Comparison of ENCODE assay signal across 8 cellular contexts in the genomic region with DNA sequence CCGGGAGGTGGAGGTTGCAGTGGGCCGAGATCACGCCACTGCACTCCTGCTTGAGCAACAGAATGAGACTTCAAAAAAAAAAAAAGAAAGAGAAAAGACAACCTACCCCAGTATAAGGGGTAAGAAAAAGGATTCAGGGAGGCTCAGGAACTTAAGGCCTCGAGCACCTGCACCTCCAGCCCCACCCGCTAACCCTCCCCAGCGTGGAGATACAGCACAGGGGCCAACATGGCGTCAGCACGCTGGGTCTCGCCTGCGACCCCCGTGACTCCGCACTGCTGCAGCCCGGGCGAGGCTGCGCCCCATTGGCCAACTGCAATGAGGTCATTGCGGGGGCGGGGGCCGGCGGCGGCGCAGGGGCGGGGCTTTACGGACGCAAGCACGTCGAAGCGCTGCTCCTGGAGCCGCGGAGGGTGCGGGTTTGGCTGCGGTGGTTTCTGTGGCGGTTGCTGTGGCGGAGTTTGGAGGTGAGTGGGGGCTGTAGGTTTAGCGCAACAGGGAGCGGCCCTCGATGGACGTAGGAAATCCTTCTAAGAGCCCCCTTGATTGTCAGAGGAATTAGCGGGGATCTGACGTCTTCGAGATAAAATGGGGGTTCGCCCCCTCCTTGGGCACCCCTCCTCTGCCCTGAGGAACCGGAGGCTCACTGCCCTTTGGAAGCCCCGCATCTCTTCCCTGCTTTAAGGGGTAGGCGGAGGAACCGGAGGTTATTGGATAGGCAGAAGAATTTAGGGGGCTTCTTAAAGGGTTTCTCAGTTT. TPM values are rescaled to one million over a fixed set of nuclear protein-coding genes. Genes with fewer than 3 reads are reported as not detected.
A peak's percentile ranks its signal among the peaks of the same experiment; 100 is the strongest.
DNase-seq lines count a peak whose midpoint lies in the region; ATAC-seq and TF ChIP-seq lines count a peak whose summit lies in the region.

Gene ATP6V0A1, plus strand, starts transcription at position 382 of the 759 bp plus-strand sequence. CDS start 2,017 bp downstream, outside the sequence.

- DNase-seq in DMS 273 treated with DMSO at 0.1 percent for 48 hours (lab: John Stamatoyannopoulos, UW) (peak; percentile 86), LoVo (ENCODE audit: low spot score) (peak; percentile 90), SJCRH30 (peak; percentile 93 to 95), foreskin keratinocyte (peak; percentile 32 to 45), neural crest cell (ENCODE audit: low read depth, low spot score) (peak; percentile 89), stomach (peak; percentile 96)
- peak; percentile 73 for DNase-seq in activated gamma-delta T cell treated with anti-CD3 and anti-CD28 coated beads, Interleukin-2, amount 50 U/mL, for 16 hours (ENCODE audit: low read depth)

- H3K4me3 ChIP-seq in SJCRH30, result peak within 1 kb of the TSS; percentile 73
- H3K4me3 ChIP-seq in stomach, result peak within 1 kb of the TSS; percentile 62 to 76 (median 70)

- H3K9me3 ChIP-seq in SJCRH30 (replicated peaks) (no peaks in the 10 kb centered on the region), stomach (no peaks in the 10 kb centered on the region)

- H3K4me1 ChIP-seq in SJCRH30 (peaks cover 17% of the 10 kb centered on the region), foreskin keratinocyte (peaks cover 23% of the 10 kb centered on the region), stomach (peaks cover 21 to 70% (median 46%) of the 10 kb centered on the region in 4 donors)

- no peak within 1 kb of the TSS; the same call in 1 of the 2 replicates for H3K27ac ChIP-seq in SJCRH30
- peak within 1 kb of the TSS; percentile 21 for H3K27ac ChIP-seq in foreskin keratinocyte
- peak within 1 kb of the TSS; percentile 95 to 97 (median 96) for H3K27ac ChIP-seq in stomach

- H3K27me3 Mint-ChIP-seq in neural crest cell (ENCODE audit: low read depth), result no peaks in the 10 kb centered on the region

- peaks cover 10% of the 10 kb centered on the region for H3K36me3 ChIP-seq in SJCRH30
- peaks cover 5 to 28% (median 26%) of the 10 kb centered on the region in 4 donors for H3K36me3 ChIP-seq in stomach

- peak within 1 kb of the TSS; percentile 97 for H3K4me3 Mint-ChIP-seq in neural crest cell

- no peak for TF ChIP-seq CTCF in foreskin keratinocyte (conservative IDR thresholded peaks at IDR 0.05)
- no peak for TF ChIP-seq CTCF in neural crest cell (conservative IDR thresholded peaks at IDR 0.05)
- no peak for TF ChIP-seq CTCF in stomach (IDR thresholded peaks at IDR 0.05)

- no peaks in the 10 kb centered on the region for H3K27me3 ChIP-seq in SJCRH30
- H3K27me3 ChIP-seq in foreskin keratinocyte, result no peaks in the 10 kb centered on the region
- no peaks in the 10 kb centered on the region for H3K27me3 ChIP-seq in stomach

- TF ChIP-seq POLR2A in stomach (IDR thresholded peaks at IDR 0.05), result peak in 2 of 4 donors; percentile 37 to 60

- no peaks in the 10 kb centered on the region for H3K9me3 Mint-ChIP-seq in neural crest cell

- peak; percentile 60 for ATAC-seq in GM21723 (IDR thresholded peaks at IDR 0.05; ENCODE audit: unreplicated experiment)
- ATAC-seq in foreskin keratinocyte, result peak; percentile 83

- peaks cover 35% of the 10 kb centered on the region for H3K4me1 Mint-ChIP-seq in neural crest cell

- intact Hi-C loops in stomach (cut with DNase I; ENCODE audit: low total_unique reads), result no loop called here

- H3K27ac Mint-ChIP-seq in neural crest cell (ENCODE audit: unreplicated experiment), result peak within 1 kb of the TSS; percentile 92

- no peaks in the 10 kb centered on the region for H3K36me3 Mint-ChIP-seq in neural crest cell (ENCODE audit: low read depth)

- 0 to 2% (median 1%) methylated on average over 25 to 45 of the region's 45 CpGs for WGBS in stomach, 5 donors

- no peak for TF ChIP-seq EP300 in stomach (IDR thresholded peaks at IDR 0.05)

RNA-seq across cellular contexts. Expression of gene ATP6V0A1, which starts in this region (rescaled TPM):
- 25.3 and 30.9 TPM in 2 replicates for total RNA-seq in SJCRH30 (2014; rRNA removed; shearing (Covaris generic))
- total RNA-seq in foreskin keratinocyte, result 18.8 and 19.7 TPM in 2 replicates
- polyA plus RNA-seq in foreskin keratinocyte, result 17.8 and 18.9 TPM in 2 replicates
- total RNA-seq in neural crest cell, result 59.4 and 64.7 TPM in 2 replicates
- 100 to 1,000 TPM in 3 of 5 donors, 10 to 100 TPM in 2; 61.7 to 435 (median 123) TPM for total RNA-seq in stomach
- polyA plus RNA-seq in stomach, result 10 to 100 TPM; 13.1 to 24.5 (median 13.2) TPM

Comparison
In these comparisons a context has a peak if more than half of its experiments do, and no peak if none do; other contexts are left out.
1. DNase-seq: peak in every context shown above with its lines; median percentile 96 in stomach; 94 in SJCRH30; 90 in LoVo; 89 in neural crest cell; 86 in DMS 273 treated with DMSO at 0.1 percent for 48 hours; 73 in activated gamma-delta T cell treated with anti-CD3 and anti-CD28 coated beads, Interleukin-2, amount 50 U/mL, for 16 hours; 38 in foreskin keratinocyte.